In the genomic region with DNA sequence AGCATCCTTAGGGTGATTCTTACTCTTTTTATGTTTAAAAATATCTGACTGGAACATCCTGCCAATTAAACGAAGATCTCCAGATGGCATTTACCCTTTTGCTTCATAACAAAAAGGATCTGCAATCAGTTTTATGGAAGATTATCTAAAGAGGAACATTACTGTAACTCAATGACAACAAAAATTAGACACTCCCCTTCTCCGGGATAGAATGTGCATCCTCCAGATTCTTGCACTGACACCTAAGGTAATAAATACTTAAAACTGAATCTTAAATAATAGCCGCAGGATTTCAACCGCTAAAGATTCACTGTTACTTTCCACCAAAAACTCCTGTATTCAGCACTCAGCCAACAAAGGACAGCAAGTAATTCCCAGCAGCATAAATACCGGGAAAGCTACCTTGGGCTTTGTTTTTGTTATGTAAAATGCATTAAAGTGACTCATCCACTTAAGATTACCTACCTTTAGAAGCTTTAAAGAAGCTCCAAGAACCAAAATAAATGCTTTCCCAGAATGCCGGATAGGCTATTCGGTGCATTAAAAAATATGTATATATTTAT, we compare ENCODE assay signal across 9 cellular contexts. TPM values are rescaled to one million over a fixed set of nuclear protein-coding genes. Genes with fewer than 3 reads are reported as not detected.
DNase-seq lines count a peak whose midpoint lies in the region; ATAC-seq and TF ChIP-seq lines count a peak whose summit lies in the region.
"Had no signal": no experiment of that assay in that cellular context is flagged by ENCODE, and none has a peak within 500 bp of the region (broad histone marks: within the 10 kb centered on the region; RNA-seq: fewer than 3 reads in every experiment).

No MANE protein-coding gene starts in this region.

- no peak overlapping the region for H3K14ac ChIP-seq in trophoblast cell (ENCODE audit: low read length)

- no peak overlapping the region for H2AK5ac ChIP-seq in trophoblast cell (ENCODE audit: low read length)

- no peak for TF ChIP-seq CTCF in esophagus muscularis mucosa (IDR thresholded peaks at IDR 0.05)

- H3K4me1 ChIP-seq in esophagus muscularis mucosa = peaks cover 0 to 38% (median 22%) of the 10 kb centered on the region in 4 donors
- peaks cover 0 to 4% of the 10 kb centered on the region in 2 experiments for H3K4me1 ChIP-seq in trophoblast cell (ENCODE audit: control insufficient read depth in 1 of 2, insufficient read depth in 2 of 2, low read length in 2 of 2)

- no peak overlapping the region for H3K4ac ChIP-seq in trophoblast cell (ENCODE audit: low read depth, low read length)

- WGBS in esophagus muscularis mucosa = 26% methylated on average over 7 of the region's 7 CpGs
- WGBS in trophoblast cell (ENCODE audit: extremely low coverage, insufficient coverage, insufficient read length) = no CpG with 5 or more reads among the region's 7 CpGs

- no peak overlapping the region for H3K9ac ChIP-seq in trophoblast cell (ENCODE audit: low read length)

- H2BK120ac ChIP-seq in trophoblast cell (ENCODE audit: insufficient read depth, low read length, poor library complexity) = no peak overlapping the region

- H2BK5ac ChIP-seq in trophoblast cell (ENCODE audit: low read depth, low read length, poor library complexity) = no peak overlapping the region

- H4K91ac ChIP-seq in trophoblast cell (ENCODE audit: low read depth, low read length) = no peak overlapping the region

- peaks cover 6% of the 10 kb centered on the region for H3K79me1 ChIP-seq in trophoblast cell (ENCODE audit: low read length)

- no peak overlapping the region for H2BK12ac ChIP-seq in trophoblast cell (ENCODE audit: low read length)

- peaks cover 5% of the 10 kb centered on the region for H3K79me2 ChIP-seq in trophoblast cell (ENCODE audit: control insufficient read depth, insufficient read depth, low read length, poor library complexity)

- no peaks in the 10 kb centered on the region for H3K4me1 Mint-ChIP-seq in stimulated activated effector memory CD8-positive, alpha-beta T cell treated with anti-CD3 and anti-CD28 coated beads, Interleukin-12 subunit alpha, Interleukin-12 subunit beta, amount 100 ng/mL, for 72 hours

- intact Hi-C loops in esophagus muscularis mucosa (cut with DNase I) = no loop called here

- no peaks in the 10 kb centered on the region for H3K9me3 ChIP-seq in esophagus muscularis mucosa
- no peaks in the 10 kb centered on the region for H3K9me3 ChIP-seq in trophoblast cell (ENCODE audit: insufficient read depth, low read depth, low read length)

- no peak overlapping the region for H2AFZ ChIP-seq in trophoblast cell (ENCODE audit: insufficient read depth, low read length, poor library complexity)

- peak overlapping the region; percentile 47 for H3K4me2 ChIP-seq in trophoblast cell (ENCODE audit: low read length)

- H3K18ac ChIP-seq in trophoblast cell (ENCODE audit: low read length) = no peak overlapping the region

- H3K36me3 ChIP-seq in esophagus muscularis mucosa = no peaks in the 10 kb centered on the region
- H3K36me3 ChIP-seq in trophoblast cell (ENCODE audit: control insufficient read depth in 1 of 2, insufficient read depth in 2 of 2, low read length in 2 of 2) = no peaks in the 10 kb centered on the region

- no peak overlapping the region for H4K12ac ChIP-seq in trophoblast cell (ENCODE audit: low read depth, low read length)

- H3K23ac ChIP-seq in trophoblast cell (ENCODE audit: low read length) = no peak overlapping the region

- no peak overlapping the region for H3K4me3 Mint-ChIP-seq in stimulated activated effector memory CD8-positive, alpha-beta T cell treated with anti-CD3 and anti-CD28 coated beads, Interleukin-12 subunit alpha, Interleukin-12 subunit beta, amount 100 ng/mL, for 72 hours

- TF ChIP-seq EP300 in esophagus muscularis mucosa (IDR thresholded peaks at IDR 0.05) = no peak

- H3K9me3 Mint-ChIP-seq in stimulated activated effector memory CD8-positive, alpha-beta T cell treated with anti-CD3 and anti-CD28 coated beads, Interleukin-12 subunit alpha, Interleukin-12 subunit beta, amount 100 ng/mL, for 72 hours = no peaks in the 10 kb centered on the region
- H3K9me3 Mint-ChIP-seq: activated naive CD4-positive, alpha-beta T cell treated with anti-CD3 and anti-CD28 coated beads, Interleukin-2, amount 50 U/mL, for 72 hours had no signal

- no peak for TF ChIP-seq POLR2A in esophagus muscularis mucosa (IDR thresholded peaks at IDR 0.05; ENCODE audit: low read depth)

- H3K27ac Mint-ChIP-seq in stimulated activated effector memory CD8-positive, alpha-beta T cell treated with anti-CD3 and anti-CD28 coated beads, Interleukin-12 subunit alpha, Interleukin-12 subunit beta, amount 100 ng/mL, for 72 hours = no peak overlapping the region
- H3K27ac Mint-ChIP-seq: activated naive CD4-positive, alpha-beta T cell treated with anti-CD3 and anti-CD28 coated beads, Interleukin-2, amount 50 U/mL, for 72 hours had no signal

- H3K4me3 ChIP-seq in esophagus muscularis mucosa = peak overlapping the region; percentile 78 to 92 (median 86)
- no peak overlapping the region for H3K4me3 ChIP-seq in trophoblast cell (ENCODE audit: low read depth, low read length)

- H3K27ac ChIP-seq in esophagus muscularis mucosa (replicated peaks in 1 of 4) (peak overlapping the region in 2 of 4 donors; percentile 97), trophoblast cell (ENCODE audit: low read depth, low read length) (no peak overlapping the region)

- no peak for ATAC-seq in GM19467 (IDR thresholded peaks at IDR 0.05; ENCODE audit: unreplicated experiment)
- no peak for ATAC-seq in stimulated activated effector memory CD8-positive, alpha-beta T cell treated with anti-CD3 and anti-CD28 coated beads, Interleukin-12 subunit alpha, Interleukin-12 subunit beta, amount 100 ng/mL, for 72 hours
- no peak for ATAC-seq in HG02678 (IDR thresholded peaks at IDR 0.05; ENCODE audit: unreplicated experiment)
- no peak for ATAC-seq in GM19463 (IDR thresholded peaks at IDR 0.05; ENCODE audit: unreplicated experiment)

- DNase-seq in EL = peak; percentile 11
- DNase-seq in NCI-H1694 treated with DMSO at 0.1 percent for 48 hours (lab: John Stamatoyannopoulos, UW) = peak; percentile 31
- no peak for DNase-seq in esophagus muscularis mucosa (ENCODE audit: extremely low spot score)
- no peak for DNase-seq in trophoblast cell
- DNase-seq in stimulated activated effector memory CD8-positive, alpha-beta T cell treated with anti-CD3 and anti-CD28 coated beads, Interleukin-12 subunit alpha, Interleukin-12 subunit beta, amount 100 ng/mL, for 72 hours (ENCODE audit: low spot score in 2 of 2) = no peak

- no peaks in the 10 kb centered on the region for H3K27me3 ChIP-seq in esophagus muscularis mucosa
- no peaks in the 10 kb centered on the region for H3K27me3 ChIP-seq in trophoblast cell (ENCODE audit: insufficient read depth, low read length)

- no peak overlapping the region for H4K8ac ChIP-seq in trophoblast cell (ENCODE audit: low read depth, low read length)

- no peaks in the 10 kb centered on the region for H3K36me3 Mint-ChIP-seq in stimulated activated effector memory CD8-positive, alpha-beta T cell treated with anti-CD3 and anti-CD28 coated beads, Interleukin-12 subunit alpha, Interleukin-12 subunit beta, amount 100 ng/mL, for 72 hours

RNA-seq across cellular contexts. Expression of a gene that starts 1.6 kb away (rescaled TPM):
- 10 to 100 TPM; 30.6 to 60.0 (median 45.7) TPM for total RNA-seq in esophagus muscularis mucosa
- 4.3 and 5.2 TPM in 2 replicates for polyA plus RNA-seq in trophoblast cell (2013)
- total RNA-seq: activated naive CD4-positive, alpha-beta T cell treated with anti-CD3 and anti-CD28 coated beads, Interleukin-2, amount 50 U/mL, for 72 hours had no signal

Comparison
In these comparisons a context has a peak if more than half of its experiments do, and no peak if none do; other contexts are left out.
1. DNase-seq: peak in EL (single experiment) and NCI-H1694 treated with DMSO at 0.1 percent for 48 hours (single experiment); none in esophagus muscularis mucosa (single experiment), trophoblast cell (0 of 2) and stimulated activated effector memory CD8-positive, alpha-beta T cell treated with anti-CD3 and anti-CD28 coated beads, Interleukin-12 subunit alpha, Interleukin-12 subunit beta, amount 100 ng/mL, for 72 hours (0 of 2).